Comparison of ENCODE assay signal across 1 cellular context in the genomic region with DNA sequence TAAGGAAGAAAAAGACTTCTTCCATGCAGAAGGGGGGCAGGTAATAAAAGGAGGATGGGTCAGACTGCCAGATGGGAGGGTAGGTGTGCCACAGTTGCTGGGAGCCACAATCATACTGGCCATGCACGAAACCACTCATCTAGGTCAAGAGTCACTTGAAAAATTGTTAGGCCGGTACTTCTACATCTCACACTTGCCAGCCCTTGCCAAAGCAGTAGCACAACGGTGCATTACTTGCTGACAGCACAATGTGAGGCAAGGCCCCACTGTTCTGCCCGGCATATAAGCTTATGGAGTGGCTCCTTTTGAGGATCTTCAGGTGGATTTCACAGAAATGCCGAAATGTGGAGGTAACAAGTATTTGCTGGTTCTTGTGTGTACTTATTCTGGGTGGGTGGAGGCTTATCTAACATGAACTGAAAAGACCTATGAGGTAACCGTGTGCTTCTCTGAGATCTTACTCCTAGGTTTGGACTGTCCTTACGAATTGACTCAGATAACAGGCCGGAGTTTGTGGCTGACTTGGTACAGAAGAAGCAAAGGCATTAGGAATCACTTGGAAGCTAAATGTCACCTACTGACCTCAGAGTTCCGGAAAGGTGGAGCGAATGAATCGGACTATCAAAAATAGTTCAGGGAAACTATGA. TPM values are rescaled to one million over a fixed set of nuclear protein-coding genes. Genes with fewer than 3 reads are reported as not detected.
"Had no signal": no experiment of that assay in that cellular context is flagged by ENCODE, and none has a peak within 500 bp of the region (broad histone marks: within the 10 kb centered on the region; RNA-seq: fewer than 3 reads in every experiment).

No MANE protein-coding gene starts in this region.

RNA-seq across cellular contexts. Expression of gene PCDH18, which starts 48.9 kb away (rescaled TPM):
- total RNA-seq: natural killer cell had no signal
